Comparison of ENCODE assay signal across 19 cellular contexts in genomic region chr6:1618305-1619105, GRCh38. TPM values are rescaled to one million over a fixed set of nuclear protein-coding genes. Genes with fewer than 3 reads are reported as not detected.
DNase-seq lines count a peak whose midpoint lies in the region; ATAC-seq, FAIRE-seq and TF ChIP-seq lines count a peak whose summit lies in the region.
"Had no signal": no experiment of that assay in that cellular context is flagged by ENCODE, and none has a peak within 500 bp of the region (broad histone marks: within the 10 kb centered on the region; RNA-seq: fewer than 3 reads in every experiment).

No MANE protein-coding gene starts in this region.

- H3K23me2 ChIP-seq in H1 (ENCODE audit: low read depth, low read length) = peaks cover 11% of the 10 kb centered on the region; the same call in 1 of the 2 replicates

- H3K14ac ChIP-seq in H1 (ENCODE audit: insufficient read length) = no peak overlapping the region

- ATAC-seq in stimulated activated memory B cell treated with anti-CD40 and anti-IgM and Interleukin-4, amounts not matched to agents 10 μg/mL and 1 μg/mL and 100 μg/mL, for 72 hours = no peak
- ATAC-seq: activated T-helper 17 cell treated with anti-CD3 and anti-CD28 coated beads, Interleukin-2, amount 50 U/mL, for 72 hours; naive thymus-derived CD8-positive, alpha-beta T cell; stimulated activated naive CD8-positive, alpha-beta T cell treated with anti-CD3 and anti-CD28 coated beads, Interleukin-15, amount 100 ng/mL, for 72 hours had no signal

- H2BK120ac ChIP-seq in H1 (replicated peaks; ENCODE audit: low read depth, low read length) = no peak overlapping the region

- no peak for TF ChIP-seq EP300 in H1 (IDR thresholded peaks at IDR 0.05; ENCODE audit: borderline replicate concordance in 1 of 2, low read depth in 2 of 2, low read length in 2 of 2)

- H3K79me2 ChIP-seq in H1 (ENCODE audit: control insufficient read depth in 1 of 2, insufficient read depth in 2 of 2, low read length in 2 of 2) = no peaks in the 10 kb centered on the region

- no peak overlapping the region; a peak in 1 of 7 replicates for H3K9ac ChIP-seq in H1 (replicated peaks in 1 of 4; ENCODE audit: extremely low read depth in 1 of 4, low read depth in 3 of 4, low read length in 3 of 4)

- H3K18ac ChIP-seq in H1 (ENCODE audit: extremely low read depth, low read length) = no peak overlapping the region; the same call in 1 of the 2 replicates

- peak overlapping the region; percentile 31 for H4K8ac ChIP-seq in H1 (ENCODE audit: extremely low read depth, insufficient read depth, low read length)

- peak overlapping the region; percentile 89 for H3K27ac Mint-ChIP-seq in mesothelial cell of epicardium
- no peak overlapping the region for H3K27ac Mint-ChIP-seq in stimulated activated memory B cell treated with anti-CD40 and anti-IgM and Interleukin-4, amounts not matched to agents 10 μg/mL and 1 μg/mL and 100 μg/mL, for 72 hours
- H3K27ac Mint-ChIP-seq: activated T-helper 17 cell treated with anti-CD3 and anti-CD28 coated beads, Interleukin-2, amount 50 U/mL, for 72 hours had no signal

- H3K9me3 Mint-ChIP-seq in mesothelial cell of epicardium = no peaks in the 10 kb centered on the region
- no peaks in the 10 kb centered on the region for H3K9me3 Mint-ChIP-seq in stimulated activated memory B cell treated with anti-CD40 and anti-IgM and Interleukin-4, amounts not matched to agents 10 μg/mL and 1 μg/mL and 100 μg/mL, for 72 hours
- H3K9me3 Mint-ChIP-seq: activated T-helper 17 cell treated with anti-CD3 and anti-CD28 coated beads, Interleukin-2, amount 50 U/mL, for 72 hours; naive thymus-derived CD8-positive, alpha-beta T cell; stimulated activated naive CD8-positive, alpha-beta T cell treated with anti-CD3 and anti-CD28 coated beads, Interleukin-15, amount 100 ng/mL, for 72 hours had no signal

- H3K4me1 Mint-ChIP-seq in mesothelial cell of epicardium = peaks cover 65% of the 10 kb centered on the region
- no peaks in the 10 kb centered on the region for H3K4me1 Mint-ChIP-seq in stimulated activated memory B cell treated with anti-CD40 and anti-IgM and Interleukin-4, amounts not matched to agents 10 μg/mL and 1 μg/mL and 100 μg/mL, for 72 hours
- H3K4me1 Mint-ChIP-seq: activated T-helper 17 cell treated with anti-CD3 and anti-CD28 coated beads, Interleukin-2, amount 50 U/mL, for 72 hours had no signal

- H3K9me3 ChIP-seq in HEK293 (ENCODE audit: control insufficient read depth, insufficient read depth, low read depth, low read length) (no peaks in the 10 kb centered on the region), H1 (ENCODE audit: insufficient read depth in 2 of 2, low read depth in 1 of 2, low read length in 1 of 2) (no peaks in the 10 kb centered on the region)
- H3K9me3 ChIP-seq: adrenal gland had no signal

- peaks cover 64% of the 10 kb centered on the region for H3K27me3 Mint-ChIP-seq in mesothelial cell of epicardium (ENCODE audit: low read depth)
- H3K27me3 Mint-ChIP-seq in stimulated activated memory B cell treated with anti-CD40 and anti-IgM and Interleukin-4, amounts not matched to agents 10 μg/mL and 1 μg/mL and 100 μg/mL, for 72 hours = peaks cover 62% of the 10 kb centered on the region

- H3K79me1 ChIP-seq in H1 (ENCODE audit: low read depth, low read length) = no peaks in the 10 kb centered on the region

- no peak overlapping the region for H3K27ac ChIP-seq in HEK293 (ENCODE audit: extremely low read depth, low read depth, low read length)
- no peak overlapping the region for H3K27ac ChIP-seq in H1 (ENCODE audit: low read depth, low read length)
- H3K27ac ChIP-seq in RWPE1 = no peak overlapping the region

- no peaks in the 10 kb centered on the region for H3K36me3 Mint-ChIP-seq in mesothelial cell of epicardium
- peaks cover 10% of the 10 kb centered on the region for H3K36me3 Mint-ChIP-seq in stimulated activated memory B cell treated with anti-CD40 and anti-IgM and Interleukin-4, amounts not matched to agents 10 μg/mL and 1 μg/mL and 100 μg/mL, for 72 hours

- H3K4me3 ChIP-seq in HEK293 (ENCODE audit: low read depth, low read length) (no peak overlapping the region), H1 (ENCODE audit: extremely low read depth in 1 of 4, insufficient read depth in 2 of 4, low read depth in 3 of 4, low read length in 4 of 4) (peak overlapping the region in 1 of 4 experiments; percentile 57; a peak in 1 of 8 replicates)
- H3K4me3 ChIP-seq: adrenal gland, lung had no signal

- no peak for TF ChIP-seq RAD21 in H1 (IDR thresholded peaks at IDR 0.05 in 1 of 2, conservative IDR thresholded peaks at IDR 0.05 in 1 of 2; ENCODE audit: low read depth in 2 of 2, low read length in 2 of 2)

- peak overlapping the region; percentile 39 for H3K4me3 Mint-ChIP-seq in mesothelial cell of epicardium
- H3K4me3 Mint-ChIP-seq in stimulated activated memory B cell treated with anti-CD40 and anti-IgM and Interleukin-4, amounts not matched to agents 10 μg/mL and 1 μg/mL and 100 μg/mL, for 72 hours = peak overlapping the region; percentile 8
- H3K4me3 Mint-ChIP-seq: activated T-helper 17 cell treated with anti-CD3 and anti-CD28 coated beads, Interleukin-2, amount 50 U/mL, for 72 hours had no signal

- peaks cover 37 to 47% of the 10 kb centered on the region in 2 experiments for H4K20me1 ChIP-seq in H1 (replicated peaks in 1 of 2; ENCODE audit: control insufficient read depth in 1 of 2, insufficient read depth in 2 of 2, low read length in 2 of 2)

- no peak overlapping the region for H4K91ac ChIP-seq in H1 (replicated peaks; ENCODE audit: insufficient read length, low read length)

- peaks cover 4 to 59% of the 10 kb centered on the region in 2 experiments; a peak in 2 of 3 replicates for H3K36me3 ChIP-seq in HEK293 (ENCODE audit: control insufficient read depth in 2 of 2, insufficient read depth in 1 of 2, low read length in 2 of 2)
- H3K36me3 ChIP-seq in H1 (ENCODE audit: control insufficient read depth in 2 of 4, insufficient read depth in 4 of 4, low read length in 3 of 4) = peaks cover 0 to 14% (median 0%) of the 10 kb centered on the region in 4 experiments; a peak in 1 of 8 replicates
- H3K36me3 ChIP-seq: adrenal gland had no signal

- no peak overlapping the region for H2BK20ac ChIP-seq in H1 (ENCODE audit: low read length)

- H3K4ac ChIP-seq in H1 (replicated peaks; ENCODE audit: insufficient read length, low read depth, low read length) = no peak overlapping the region

- H2AFZ ChIP-seq in H1 (ENCODE audit: low read length) = no peak overlapping the region

- no peak for TF ChIP-seq CTCF in HEK293 (tag by site-specific recombination; IDR thresholded peaks at IDR 0.05)
- TF ChIP-seq CTCF in H1 (IDR thresholded peaks at IDR 0.05; ENCODE audit: control extremely low read depth in 1 of 3, insufficient read depth in 1 of 3, low read depth in 1 of 3, low read length in 3 of 3) = no peak
- TF ChIP-seq CTCF in mesothelial cell of epicardium (IDR thresholded peaks at IDR 0.05; ENCODE audit: unreplicated experiment) = no peak
- TF ChIP-seq CTCF in RWPE1 (conservative IDR thresholded peaks at IDR 0.05; ENCODE audit: low read depth) = no peak

- DNase-seq in H1 (ENCODE audit: low read depth in 1 of 2, low spot score in 2 of 2) = no peak
- DNase-seq in mesothelial cell of epicardium (ENCODE audit: low spot score in 2 of 2, unreplicated experiment in 2 of 2) = no peak
- no peak for DNase-seq in islet precursor cell
- no peak for DNase-seq in RWPE1 (ENCODE audit: low spot score)
- DNase-seq in NCI-H526 (lab: John Stamatoyannopoulos, UW) = no peak
- no peak for DNase-seq in AML-193 (lab: John Stamatoyannopoulos, UW)
- DNase-seq: COR-L47; foreskin melanocyte; NCI-H187; NCI-H510A; SHP77; stimulated activated naive CD8-positive, alpha-beta T cell treated with anti-CD3 and anti-CD28 coated beads, Interleukin-15, amount 100 ng/mL, for 72 hours had no signal

- H2BK5ac ChIP-seq in H1 (ENCODE audit: low read depth, low read length) = no peak overlapping the region

- CTCF ChIA-PET in HEK293 (lab: Yijun Ruan, JAX) (interaction anchor here (0.6 to 1.2 kb wide), 4 partner anchors 68 to 923 kb away, joined by 3 to 4 read pairs (median 4); no protein-coding TSS in a partner anchor), H1 (lab: Charles Lee; ENCODE audit: partially characterized antibody) (interaction anchor here (0.9 to 4.4 kb wide), 6 partner anchors 11 to 68 kb away, joined by 3 to 30 read pairs (median 10); no protein-coding TSS in a partner anchor), RWPE1 (lab: Yijun Ruan, JAX) (interaction anchor here (0.7 kb wide), 1 partner anchor 87 kb away, joined by 3 read pairs; no protein-coding TSS in a partner anchor)

- H3K4me2 ChIP-seq in H1 (ENCODE audit: insufficient read depth in 1 of 2, low read depth in 2 of 2, low read length in 2 of 2) = peak overlapping the region; percentile 59 to 87; a peak in 3 of 4 replicates

- WGBS in H1 (ENCODE audit: extremely low coverage in 1 of 2, insufficient coverage in 1 of 2, insufficient read length in 1 of 2, insufficient replicate concordance in 2 of 2, low coverage in 1 of 2, low lambda C conversion rate in 2 of 2, missing lambda C conversion rate in 1 of 2), 2 experiments = 14% methylated on average over 25 of the region's 32 CpGs; no CpG with 5 or more reads in 1 of the 2 experiments

- no peak overlapping the region for H4K5ac ChIP-seq in H1 (ENCODE audit: insufficient read length, low read depth, low read length)

- no peak for FAIRE-seq in H1 (lab: Jason Lieb, UNC)

- H3K27me3 ChIP-seq in H1 (replicated peaks in 1 of 4; ENCODE audit: control insufficient read depth in 3 of 4, extremely low read depth in 1 of 4, insufficient read depth in 3 of 4, low read length in 3 of 4) = peaks cover 99 to 100% (median 100%) of the 10 kb centered on the region in 4 experiments

- no peak overlapping the region for H2AK5ac ChIP-seq in H1 (ENCODE audit: low read depth, low read length)

- peaks cover 21% of the 10 kb centered on the region for H3K4me1 ChIP-seq in HEK293 (ENCODE audit: control insufficient read depth, insufficient read depth, low read length)
- H3K4me1 ChIP-seq in H1 (replicated peaks in 1 of 4; ENCODE audit: control insufficient read depth in 3 of 4, insufficient read depth in 4 of 4, low read length in 3 of 4) = peaks cover 0 to 22% (median 10%) of the 10 kb centered on the region in 4 experiments; a peak in 6 of 7 replicates

- H3K23ac ChIP-seq in H1 (ENCODE audit: insufficient read length) = no peak overlapping the region

- POLR2A ChIA-PET in HEK293 (lab: Yijun Ruan, JAX) (no interaction called here), H1 (lab: Charles Lee; ENCODE audit: partially characterized antibody) (interaction anchor here (3.1 kb wide), 1 partner anchor 11 kb away, joined by 18 read pairs; no protein-coding TSS in a partner anchor), RWPE1 (lab: Yijun Ruan, JAX; ENCODE audit: low non-redundant PET) (no interaction called here)

- H3K56ac ChIP-seq in H1 (replicated peaks; ENCODE audit: insufficient read length, low read depth, low read length) = no peak overlapping the region

- no peak for TF ChIP-seq POLR2A in H1 (IDR thresholded peaks at IDR 0.05; ENCODE audit: control extremely low read depth in 1 of 2, low read depth in 2 of 2, low read length in 2 of 2)

- no peak overlapping the region for H2BK15ac ChIP-seq in H1 (ENCODE audit: low read length)

- no peak overlapping the region for H2BK12ac ChIP-seq in H1 (ENCODE audit: low read depth, low read length)

RNA-seq across cellular contexts. Expression of gene FOXC1, which starts 8.8 kb away (rescaled TPM):
- 0.13 and 0.22 TPM in 2 replicates for total RNA-seq in H1 (2021; fragmentation: NEBNext Ultra II Directional; extraction: Animal tissue kit (Norgen Biotek cat#: 25700))
- polyA plus RNA-seq in H1 (2011; rRNA removed) = 0.05 TPM in 1 of 2 replicates, not detected in the other
- 0.09 TPM for polyA plus RNA-seq in H1 (2011; cell fraction: cytosol; rRNA removed)
- polyA plus RNA-seq in H1 (2011; cell fraction: nucleus; rRNA removed) = 0.03 TPM
- 0.05 to 0.07 TPM in 2 of 4 replicates, not detected in the others for polyA plus RNA-seq in H1 (2012, experiment 1 of 2)
- polyA plus RNA-seq in H1 (2012, experiment 2 of 2) = 0.13 TPM
- 0.10 TPM for polyA plus RNA-seq in H1 (2013, experiment 1 of 2)
- 0.06 TPM for polyA plus RNA-seq in H1 (2013, experiment 2 of 2)
- polyA minus RNA-seq in H1 (2011; rRNA and poly(A)+ RNA removed) = 0.10 TPM in 1 of 2 replicates, not detected in the other
- not detected for polyA minus RNA-seq in H1 (2011; cell fraction: cytosol; rRNA and poly(A)+ RNA removed)
- polyA minus RNA-seq in H1 (2011; cell fraction: nucleus; rRNA and poly(A)+ RNA removed) = 0.40 TPM
- total RNA-seq in mesothelial cell of epicardium = 49.8 to 52.2 TPM (median 50.5 TPM) in 3 replicates
- total RNA-seq: activated T-helper 17 cell treated with anti-CD3 and anti-CD28 coated beads, Interleukin-2, amount 50 U/mL, for 72 hours; naive thymus-derived CD8-positive, alpha-beta T cell; T-helper 1 cell treated with Interleukin-12 subunit alpha and Interleukin-12 subunit beta and Interleukin-4 antibody, amounts not matched to agents 30 ng/mL and 1 ng/mL, for 36 hours had no signal
- polyA plus RNA-seq: naive thymus-derived CD8-positive, alpha-beta T cell had no signal

Comparison
In these comparisons a context has a peak if more than half of its experiments do, and no peak if none do; other contexts are left out.
1. RNA of gene FOXC1, which starts 8.8 kb away (total RNA-seq): 49.8 to 52.2 TPM in mesothelial cell of epicardium; 0.13 to 0.22 TPM in H1; every median in the first group is over 10 times any median in the second.